Comparison of ENCODE assay signal across 8 cellular contexts in genomic region chrX:12946838-12947544, GRCh38. TPM values are rescaled to one million over a fixed set of nuclear protein-coding genes. Genes with fewer than 3 reads are reported as not detected.
DNase-seq lines count a peak whose midpoint lies in the region; ATAC-seq, FAIRE-seq and TF ChIP-seq lines count a peak whose summit lies in the region.

No MANE protein-coding gene starts in this region.

- SMC1A ChIA-PET in GM12878 (lab: Charles Lee; ENCODE audit: uncharacterized antibody, unreplicated experiment) = interaction anchor here (0.7 to 18.8 kb wide), 43 partner anchors 9 to 699 kb away, joined by 3 to 632 read pairs (median 6); partner anchors contain the start of gene TMSB4X

- no peaks in the 10 kb centered on the region for H3K27me3 Mint-ChIP-seq in T-helper 2 cell treated with Interferon-gamma antibody and Interleukin-4, amounts not matched to agents 5 μg/mL and 100 μg/mL, for 36 hours (ENCODE audit: low read depth)

- no peaks in the 10 kb centered on the region for H3K9me3 Mint-ChIP-seq in T-helper 2 cell treated with Interferon-gamma antibody and Interleukin-4, amounts not matched to agents 5 μg/mL and 100 μg/mL, for 36 hours

- H3K36me3 ChIP-seq in GM12878 (ENCODE audit: control insufficient read depth in 2 of 2, insufficient read depth in 2 of 2, low read length in 1 of 2) = no peaks in the 10 kb centered on the region
- no peaks in the 10 kb centered on the region for H3K36me3 ChIP-seq in skeletal muscle satellite cell (ENCODE audit: insufficient read depth, low read length)

- BruUV-seq in GM12878 (replicated peaks; lab: Mats Ljungman, UMichigan) = no TSS peak

- H3K4me1 ChIP-seq in GM12878 (ENCODE audit: control insufficient read depth, insufficient read depth, low read length) (peaks cover 41% of the 10 kb centered on the region), skeletal muscle satellite cell (ENCODE audit: control insufficient read depth, insufficient read depth, low read length) (peaks cover 24% of the 10 kb centered on the region)

- RAD21 ChIA-PET in GM12878 (lab: Charles Lee; ENCODE audit: unreplicated experiment) = interaction anchor here (0.6 to 15.5 kb wide), 44 partner anchors 9 to 743 kb away, joined by 3 to 549 read pairs (median 4); partner anchors contain the start of gene TMSB4X

- in situ Hi-C loops in GM12878 (cut with MboI) = loop anchor here (5.0 kb wide), 2 partner anchors 55 to 530 kb away; no protein-coding TSS in a partner anchor

- no peaks in the 10 kb centered on the region for H3K9me3 ChIP-seq in GM12878 (replicated peaks; ENCODE audit: control insufficient read depth, insufficient read depth, low read length)
- H3K9me3 ChIP-seq in skeletal muscle satellite cell (replicated peaks; ENCODE audit: low read length) = no peaks in the 10 kb centered on the region

- H3K79me2 ChIP-seq in GM12878 (ENCODE audit: control insufficient read depth, insufficient read depth, low read length) = peaks cover 28% of the 10 kb centered on the region

- TF ChIP-seq POLR2A in GM12878 (IDR thresholded peaks at IDR 0.05; ENCODE audit: low read depth, low read length) = no peak

- peak; percentile 97 to 100 (median 99); a peak in 5 of 6 replicates for TF ChIP-seq CTCF in GM12878 (IDR thresholded peaks at IDR 0.05 in 2 of 3, conservative IDR thresholded peaks at IDR 0.05 in 1 of 3; ENCODE audit: control insufficient read depth in 2 of 3, extremely low read depth in 1 of 3, insufficient read depth in 1 of 3, low read depth in 3 of 3, low read length in 3 of 3)

- peak; percentile 98 for TF ChIP-seq RAD21 in GM12878 (IDR thresholded peaks at IDR 0.05; ENCODE audit: insufficient read depth, low read depth, low read length)

- H3K27me3 ChIP-seq in GM12878 (replicated peaks in 1 of 2; ENCODE audit: control insufficient read depth in 2 of 2, insufficient read depth in 2 of 2, low read length in 1 of 2) (no peaks in the 10 kb centered on the region), skeletal muscle satellite cell (ENCODE audit: control insufficient read depth, insufficient read depth, low read length) (no peaks in the 10 kb centered on the region)

- H3K36me3 Mint-ChIP-seq in T-helper 2 cell treated with Interferon-gamma antibody and Interleukin-4, amounts not matched to agents 5 μg/mL and 100 μg/mL, for 36 hours (ENCODE audit: low read depth) = no peaks in the 10 kb centered on the region

- no peak overlapping the region for H2AFZ ChIP-seq in GM12878 (ENCODE audit: control insufficient read depth, low read depth, low read length)

- peaks cover 48% of the 10 kb centered on the region for H3K4me1 Mint-ChIP-seq in T-helper 2 cell treated with Interferon-gamma antibody and Interleukin-4, amounts not matched to agents 5 μg/mL and 100 μg/mL, for 36 hours (ENCODE audit: low read depth)

- H4K20me1 ChIP-seq in GM12878 (ENCODE audit: control insufficient read depth, insufficient read depth) = no peaks in the 10 kb centered on the region

- peak; percentile 78 for FAIRE-seq in GM12878 (lab: Jason Lieb, UNC)

- 17% methylated on average over 5 of the region's 5 CpGs for WGBS in GM12878 (ENCODE audit: insufficient coverage, insufficient replicate concordance, low lambda C conversion rate, missing lambda C conversion rate)

- H3K4me3 ChIP-seq in GM12878 (no peak overlapping the region), skeletal muscle satellite cell (ENCODE audit: low read length) (no peak overlapping the region)

- H3K4me3 Mint-ChIP-seq in T-helper 2 cell treated with Interferon-gamma antibody and Interleukin-4, amounts not matched to agents 5 μg/mL and 100 μg/mL, for 36 hours = peak overlapping the region; percentile 73

- H3K4me2 ChIP-seq in GM12878 (ENCODE audit: control insufficient read depth, insufficient read depth) (peak overlapping the region; percentile 76), skeletal muscle satellite cell (ENCODE audit: low read length) (peak overlapping the region; percentile 57)

- CTCF ChIA-PET in GM12878 (lab: Yijun Ruan, JAX) = interaction anchor here (0.6 to 7.7 kb wide), 91 partner anchors 9 to 1085 kb away, joined by 3 to 312 read pairs (median 5); partner anchors contain the start of genes OFD1 and TRAPPC2

- DNase-seq in AML-193 (lab: John Stamatoyannopoulos, UW) (peak; percentile 45 to 48), NCI-H2029 (lab: John Stamatoyannopoulos, UW) (peak; percentile 61), GM12878 (ENCODE audit: low read depth, low spot score) (peak; percentile 85), iPS DF 19.7 (ENCODE audit: low read depth, low spot score) (peak; percentile 54), middle frontal gyrus (ENCODE audit: extremely low spot score, low spot score) (no peak)
- DNase-seq in T-helper 2 cell treated with Interferon-gamma antibody and Interleukin-4, amounts not matched to agents 5 μg/mL and 100 μg/mL, for 36 hours (ENCODE audit: low spot score) = peak; percentile 62

- peak overlapping the region; percentile 97 for H3K27ac ChIP-seq in GM12878 (ENCODE audit: control insufficient read depth, insufficient read depth)

- H3K9ac ChIP-seq in GM12878 (ENCODE audit: control insufficient read depth, insufficient read depth, low read length) (peak overlapping the region; percentile 43), skeletal muscle satellite cell (ENCODE audit: low read depth, low read length) (peak overlapping the region; percentile 70)

- H3K27ac Mint-ChIP-seq in T-helper 2 cell treated with Interferon-gamma antibody and Interleukin-4, amounts not matched to agents 5 μg/mL and 100 μg/mL, for 36 hours = peak overlapping the region; percentile 88

- TF ChIP-seq EP300 in GM12878 (IDR thresholded peaks at IDR 0.05; ENCODE audit: borderline replicate concordance in 1 of 2, control insufficient read depth in 1 of 2, low read depth in 2 of 2, low read length in 2 of 2) = no peak

- intact Hi-C loops in GM12878 (cut with micrococcal nuclease; ENCODE audit: unreplicated experiment) = loop anchor here (1.0 to 10.0 kb wide), 8 partner anchors 53 to 718 kb away; no protein-coding TSS in a partner anchor

- POLR2A ChIA-PET in GM12878 (lab: Charles Lee) = interaction anchor here (0.6 to 7.2 kb wide), 19 partner anchors 11 to 541 kb away, joined by 3 to 63 read pairs (median 4); partner anchors contain the start of gene TMSB4X

- ATAC-seq in GM21447 (IDR thresholded peaks at IDR 0.05; ENCODE audit: unreplicated experiment) (peak; percentile 29), GM12878 (peak; percentile 9)

TF ChIP-seq in GM12878, 131 proteins besides CTCF, POLR2A, EP300 and RAD21 (continues in another document):
- TF ChIP-seq CBFB (IDR thresholded peaks at IDR 0.05; ENCODE audit: low read depth) = peak; percentile 32; the same call in 1 of the 2 replicates
- TF ChIP-seq SRF (IDR thresholded peaks at IDR 0.05; ENCODE audit: low read depth in 2 of 2, low read length in 2 of 2) = 0 out of 4 replicates have a peak, but pooled peaks of 1 of the 2 experiments have one; percentile 31

RNA-seq across cellular contexts. Expression of gene TMSB4X, which starts 27.9 kb away (rescaled TPM):
- total RNA-seq in GM12878 (2013; cell fraction: nucleolus; rRNA removed) = 726 and 815 TPM in 2 replicates
- total RNA-seq in GM12878 (2014; rRNA removed) = 20,095 and 20,513 TPM in 2 replicates
- 14,081 and 14,526 TPM in 2 replicates for total RNA-seq in GM12878 (2014; rRNA removed; fragmentation: Illumina TruSeq; extraction: Trizol)
- 15,676 and 15,778 TPM in 2 replicates for total RNA-seq in GM12878 (2021)
- polyA plus RNA-seq in GM12878 (2011; ENCODE audit: low read depth) = 20,663 TPM
- polyA plus RNA-seq in GM12878 (2011; rRNA removed) = 13,924 and 13,999 TPM in 2 replicates
- polyA plus RNA-seq in GM12878 (2011; cell fraction: cytosol; rRNA removed) = 6,321 and 8,073 TPM in 2 replicates
- polyA plus RNA-seq in GM12878 (2011; cell fraction: nucleus; rRNA removed) = 2,770 and 4,943 TPM in 2 replicates
- 18,326 and 24,333 TPM in 2 replicates for polyA plus RNA-seq in GM12878 (2012)
- 22,521 and 25,739 TPM in 2 replicates for polyA plus RNA-seq in GM12878 (2014; fragmentation: Illumina TruSeq; extraction: Trizol)
- over 10,000 TPM; 32,576 to 35,408 TPM for polyA plus RNA-seq in GM12878 (2014; fragmentation: Nextera tagmentation; extraction: Ambion mirVana)
- polyA plus RNA-seq in GM12878 (2014; rRNA removed) = 21,672 and 21,926 TPM in 2 replicates
- over 10,000 TPM; 35,271 to 37,234 TPM for polyA plus RNA-seq in GM12878 (2016; fragmentation: Nextera tagmentation; extraction: Ambion mirVana)
- polyA minus RNA-seq in GM12878 (2011; rRNA and poly(A)+ RNA removed) = 5,151 and 6,646 TPM in 2 replicates
- 2,250 and 2,391 TPM in 2 replicates for polyA minus RNA-seq in GM12878 (2011; cell fraction: cytosol; rRNA and poly(A)+ RNA removed)
- 1,575 and 1,669 TPM in 2 replicates for polyA minus RNA-seq in GM12878 (2011; cell fraction: nucleus; rRNA and poly(A)+ RNA removed)
- total RNA-seq in skeletal muscle satellite cell (2012; rRNA removed) = 6,299 and 7,116 TPM in 2 replicates

RNA-seq across cellular contexts. Expression of gene TLR8, which starts 40.6 kb away (rescaled TPM):
- 0.15 TPM in 1 of 2 replicates, not detected in the other for total RNA-seq in GM12878 (2013; cell fraction: nucleolus; rRNA removed)
- total RNA-seq in GM12878 (2014; rRNA removed) (not detected in 2 replicates), GM12878 (2014; rRNA removed; fragmentation: Illumina TruSeq; extraction: Trizol) (not detected in 2 replicates), GM12878 (2021) (not detected in 2 replicates)
- polyA plus RNA-seq in GM12878 (2011; ENCODE audit: low read depth) = not detected
- polyA plus RNA-seq in GM12878 (2011; rRNA removed) (0.04 TPM in 1 of 2 replicates, not detected in the other), GM12878 (2014; fragmentation: Illumina TruSeq; extraction: Trizol) (not detected in 2 replicates), GM12878 (2014; fragmentation: Nextera tagmentation; extraction: Ambion mirVana) (not detected), GM12878 (2014; rRNA removed) (0.03 TPM in 1 of 2 replicates, not detected in the other), GM12878 (2016; fragmentation: Nextera tagmentation; extraction: Ambion mirVana) (not detected)
- not detected in 2 replicates for polyA plus RNA-seq in GM12878 (2011; cell fraction: cytosol; rRNA removed)
- 0.03 TPM in 2 replicates for polyA plus RNA-seq in GM12878 (2011; cell fraction: nucleus; rRNA removed)
- polyA plus RNA-seq in GM12878 (2012) = not detected in 2 replicates
- not detected in 2 replicates for polyA minus RNA-seq in GM12878 (2011; rRNA and poly(A)+ RNA removed)
- not detected in 2 replicates for polyA minus RNA-seq in GM12878 (2011; cell fraction: cytosol; rRNA and poly(A)+ RNA removed)
- polyA minus RNA-seq in GM12878 (2011; cell fraction: nucleus; rRNA and poly(A)+ RNA removed) = not detected in 2 replicates
- total RNA-seq in skeletal muscle satellite cell (2012; rRNA removed) = not detected in 2 replicates
